In the genomic region with DNA sequence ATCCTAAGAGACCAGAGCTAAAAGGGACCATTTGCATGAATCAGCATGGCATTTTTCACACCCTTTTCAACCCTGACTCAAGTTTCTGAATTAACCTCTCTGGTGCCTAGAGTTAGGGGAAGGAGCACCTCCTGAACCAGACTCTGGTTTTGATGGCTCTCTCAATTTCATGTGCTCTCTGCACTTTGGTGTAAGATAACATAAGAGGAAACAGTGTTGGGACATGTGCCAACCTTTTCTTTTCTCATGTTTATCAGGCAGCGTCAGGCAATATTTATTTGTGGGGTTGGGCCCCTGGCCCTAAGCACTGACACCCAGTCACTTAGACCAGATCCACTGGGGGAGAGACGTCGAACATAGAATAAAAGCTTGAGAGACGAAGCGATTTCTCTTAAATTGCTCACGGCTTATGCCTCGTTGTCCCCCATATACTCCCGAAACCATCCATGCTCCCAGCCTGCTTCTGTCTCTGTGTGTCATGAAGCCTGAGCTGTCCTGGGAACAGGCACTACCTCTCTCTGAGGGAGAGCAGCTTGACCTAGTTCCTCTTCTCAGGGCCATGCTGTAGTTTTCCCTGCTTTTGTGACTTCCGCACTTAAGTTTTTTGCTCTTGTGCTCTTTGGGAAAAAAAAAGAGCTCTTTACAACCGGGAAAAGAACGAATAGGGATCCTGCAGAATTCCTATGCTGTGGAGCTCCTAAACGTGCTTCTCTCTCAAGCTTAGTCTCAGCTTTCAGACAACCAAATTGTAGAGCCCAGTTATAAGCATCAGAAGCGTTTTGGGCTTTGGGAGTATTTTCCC, we compare ENCODE assay signal across 18 cellular contexts.
DNase-seq lines count a peak whose midpoint lies in the region; ATAC-seq, FAIRE-seq and TF ChIP-seq lines count a peak whose summit lies in the region.
"Had no signal": no experiment of that assay in that cellular context is flagged by ENCODE, and none has a peak within 500 bp of the region (broad histone marks: within the 10 kb centered on the region; RNA-seq: fewer than 3 reads in every experiment).

No MANE protein-coding gene starts in this region.

- peak; percentile 54 for FAIRE-seq in GM12892 (lab: Jason Lieb, UNC)
- FAIRE-seq: bronchial epithelial cell had no signal

- H3K23ac ChIP-seq in IMR-90 (ENCODE audit: low read depth, low read length) = peak overlapping the region; percentile 31; the same call in 1 of the 2 replicates

- peaks cover 6% of the 10 kb centered on the region; the same call in 1 of the 2 replicates for H3K9me1 ChIP-seq in IMR-90 (ENCODE audit: insufficient read depth, low read length)

- H2BK15ac ChIP-seq in IMR-90 (ENCODE audit: low read depth, low read length) = peak overlapping the region; percentile 62; the same call in 1 of the 3 replicates

- ATAC-seq in IMR-90 (ENCODE audit: low read depth) (no peak), GM21619 (IDR thresholded peaks at IDR 0.05; ENCODE audit: unreplicated experiment) (no peak), HG03460 (IDR thresholded peaks at IDR 0.05; ENCODE audit: unreplicated experiment) (no peak)

- H3K79me1 ChIP-seq in IMR-90 (ENCODE audit: low read depth in 1 of 2, low read length in 2 of 2) = no peaks in the 10 kb centered on the region; a peak in 1 of 4 replicates

- no peaks in the 10 kb centered on the region for H3K79me2 ChIP-seq in osteoblast (ENCODE audit: insufficient read depth, low read length)

- H3K27ac ChIP-seq in IMR-90 (ENCODE audit: insufficient read depth, low read length) (no peak overlapping the region), osteoblast (ENCODE audit: low read depth, low read length) (peak overlapping the region; percentile 75)
- H3K27ac ChIP-seq: prostate gland, SJSA1, suprapubic skin had no signal

- DNase-seq in GM12892 (ENCODE audit: insufficient read length) = no peak
- peak; percentile 15 for DNase-seq in IMR-90
- peak; percentile 69 for DNase-seq in cerebellar cortex (ENCODE audit: low spot score)
- no peak for DNase-seq in osteoblast (ENCODE audit: insufficient read length, low spot score, missing footprints)
- DNase-seq in NCI-H2107 treated with DMSO at 0.1 percent for 48 hours (lab: John Stamatoyannopoulos, UW; ENCODE audit: unreplicated experiment) = no peak
- no peak for DNase-seq in T-helper 9 cell
- DNase-seq: activated CD4-positive, CD25-positive, alpha-beta regulatory T cell; CD4-positive, CD25-positive, alpha-beta regulatory T cell; GOT3; midbrain; NCI-H82 had no signal

- CTCF ChIA-PET in IMR-90 (lab: Yijun Ruan, JAX) = interaction anchor here (0.7 to 1.1 kb wide), 2 partner anchors 11 to 196 kb away, joined by 3 read pairs; a partner anchor contains a TSS

- TF ChIP-seq CTCF in IMR-90 (conservative IDR thresholded peaks at IDR 0.05; ENCODE audit: low read depth, low read length) (no peak), osteoblast (IDR thresholded peaks at IDR 0.05; ENCODE audit: extremely low read depth, low read depth, low read length) (no peak)

- in situ Hi-C loops in IMR-90 (cut with MboI; ENCODE audit: low sequenced_read_pairs) = no loop called here

- peak overlapping the region; percentile 62 for H4K91ac ChIP-seq in IMR-90 (ENCODE audit: insufficient read depth, low read depth, low read length)

- H2BK120ac ChIP-seq in IMR-90 (ENCODE audit: low read depth, low read length) = peak overlapping the region; percentile 68

- H3K9me3 ChIP-seq in IMR-90 (ENCODE audit: control insufficient read depth, insufficient read depth, low read length) = no peaks in the 10 kb centered on the region
- H3K9me3 ChIP-seq in osteoblast (ENCODE audit: low read depth, low read length) = no peaks in the 10 kb centered on the region
- H3K9me3 ChIP-seq: esophagus muscularis mucosa, prostate gland, SJSA1, suprapubic skin had no signal

- no peak overlapping the region for H4K5ac ChIP-seq in IMR-90 (ENCODE audit: low read depth, low read length)

- H3K14ac ChIP-seq in IMR-90 (replicated peaks; ENCODE audit: low read depth, low read length) = peak overlapping the region; percentile 58; the same call in 1 of the 2 replicates

- WGBS in IMR-90 (ENCODE audit: extremely low coverage in 2 of 2, insufficient read length in 1 of 2), 2 experiments = 40% methylated on average over 4 of the region's 13 CpGs; no CpG with 5 or more reads in 1 of the 2 experiments

- POLR2A ChIA-PET in IMR-90 (lab: Charles Lee; ENCODE audit: unreplicated experiment) = interaction anchor here (0.6 kb wide), 1 partner anchor 33 kb away, joined by 3 read pairs; no protein-coding TSS in a partner anchor

- H3K9ac ChIP-seq in IMR-90 (ENCODE audit: low read depth, low read length) = no peak overlapping the region

- peaks cover 6% of the 10 kb centered on the region; the same call in 1 of the 2 replicates for H3K4me1 ChIP-seq in IMR-90 (ENCODE audit: control insufficient read depth, insufficient read depth, low read length)
- H3K4me1 ChIP-seq in osteoblast (ENCODE audit: insufficient read depth, low read length) = peaks cover 43% of the 10 kb centered on the region
- H3K4me1 ChIP-seq: prostate gland had no signal

- H3K4ac ChIP-seq in IMR-90 (ENCODE audit: low read depth, low read length) = peak overlapping the region; percentile 63

- 0 out of 2 replicates have a peak overlapping the region, but pooled peaks have one; percentile 80 for H2AK5ac ChIP-seq in IMR-90 (ENCODE audit: low read depth, low read length)

- H2BK20ac ChIP-seq in IMR-90 (ENCODE audit: low read depth, low read length) = peak overlapping the region; percentile 68; the same call in 1 of the 2 replicates

- TF ChIP-seq RAD21 in IMR-90 (IDR thresholded peaks at IDR 0.05; ENCODE audit: low read length) = no peak

- no TSS peak for BruUV-seq in IMR-90 (replicated peaks; lab: Mats Ljungman, UMichigan)

- no peak overlapping the region for H2BK5ac ChIP-seq in IMR-90 (ENCODE audit: low read depth, low read length, poor library complexity, severe bottlenecking)

- H4K20me1 ChIP-seq in IMR-90 (ENCODE audit: insufficient read depth, low read length) (no peaks in the 10 kb centered on the region), osteoblast (ENCODE audit: insufficient read depth, low read length) (no peaks in the 10 kb centered on the region)

- H3K4me2 ChIP-seq in IMR-90 (ENCODE audit: low read depth, low read length) = peak overlapping the region; percentile 8; the same call in 1 of the 2 replicates
- H3K4me2 ChIP-seq in osteoblast (ENCODE audit: insufficient read depth, low read length) = peak overlapping the region; percentile 46

- intact Hi-C loops in IMR-90 (cut with micrococcal nuclease) = loop anchor here (5.0 to 10.0 kb wide), 2 partner anchors 35 to 617 kb away; no protein-coding TSS in a partner anchor

- H2AFZ ChIP-seq in IMR-90 (replicated peaks; ENCODE audit: low read length, poor library complexity) = peak overlapping the region; percentile 77
- peak overlapping the region; percentile 69 for H2AFZ ChIP-seq in osteoblast (ENCODE audit: low read length)

- H3K36me3 ChIP-seq in IMR-90 (ENCODE audit: control insufficient read depth, insufficient read depth, low read length) = no peaks in the 10 kb centered on the region
- H3K36me3 ChIP-seq in osteoblast (ENCODE audit: insufficient read depth, low read length) = no peaks in the 10 kb centered on the region
- H3K36me3 ChIP-seq: esophagus muscularis mucosa, prostate gland, SJSA1, suprapubic skin had no signal

- dilution Hi-C loops in IMR-90 (cut with HindIII; ENCODE audit: low sequenced_read_pairs, unreplicated experiment) = no loop called here

- H3K56ac ChIP-seq in IMR-90 (ENCODE audit: extremely low read depth, insufficient read depth, low read length) = no peak overlapping the region; the same call in 1 of the 2 replicates

- no peak for TF ChIP-seq POLR2A in GM12892 (IDR thresholded peaks at IDR 0.05; ENCODE audit: low read depth, low read length)
- no peak for TF ChIP-seq POLR2A in IMR-90 (IDR thresholded peaks at IDR 0.05; ENCODE audit: low read depth, low read length)

- H3K4me3 ChIP-seq in IMR-90 (ENCODE audit: insufficient read depth, low read depth, low read length) (no peak overlapping the region), osteoblast (ENCODE audit: insufficient read depth, low read length) (peak overlapping the region; percentile 6)
- H3K4me3 ChIP-seq: esophagus muscularis mucosa, prostate gland, SJSA1, suprapubic skin had no signal

- H3K18ac ChIP-seq in IMR-90 (ENCODE audit: low read depth, low read length) = no peak overlapping the region

- peak overlapping the region; percentile 59 for H2AK9ac ChIP-seq in IMR-90 (replicated peaks; ENCODE audit: low read depth, low read length, poor library complexity)

- H4K8ac ChIP-seq in IMR-90 (ENCODE audit: low read depth in 2 of 2, low read length in 2 of 2) = peak overlapping the region in 1 of 2 experiments; percentile 24; a peak in 1 of 4 replicates

- H3K27me3 ChIP-seq in IMR-90 (ENCODE audit: control insufficient read depth, insufficient read depth, low read length) (no peaks in the 10 kb centered on the region), osteoblast (ENCODE audit: insufficient read depth, low read length) (no peaks in the 10 kb centered on the region)
- H3K27me3 ChIP-seq: esophagus muscularis mucosa, SJSA1, suprapubic skin had no signal

TF ChIP-seq in IMR-90, 13 proteins besides CTCF, POLR2A, EP300 and RAD21 (continues in another document):
- TF ChIP-seq CEBPB (IDR thresholded peaks at IDR 0.05; ENCODE audit: low read depth, low read length) = no peak
- TF ChIP-seq, protein P1, sequence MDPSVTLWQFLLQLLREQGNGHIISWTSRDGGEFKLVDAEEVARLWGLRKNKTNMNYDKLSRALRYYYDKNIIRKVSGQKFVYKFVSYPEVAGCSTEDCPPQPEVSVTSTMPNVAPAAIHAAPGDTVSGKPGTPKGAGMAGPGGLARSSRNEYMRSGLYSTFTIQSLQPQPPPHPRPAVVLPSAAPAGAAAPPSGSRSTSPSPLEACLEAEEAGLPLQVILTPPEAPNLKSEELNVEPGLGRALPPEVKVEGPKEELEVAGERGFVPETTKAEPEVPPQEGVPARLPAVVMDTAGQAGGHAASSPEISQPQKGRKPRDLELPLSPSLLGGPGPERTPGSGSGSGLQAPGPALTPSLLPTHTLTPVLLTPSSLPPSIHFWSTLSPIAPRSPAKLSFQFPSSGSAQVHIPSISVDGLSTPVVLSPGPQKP (IDR thresholded peaks at IDR 0.05; ENCODE audit: borderline replicate concordance, low read depth, low read length) = no peak
- no peak for TF ChIP-seq FOS (IDR thresholded peaks at IDR 0.05; ENCODE audit: low read depth, low read length)
- TF ChIP-seq NFE2L2 (IDR thresholded peaks at IDR 0.05; ENCODE audit: low read depth, low read length) = no peak
- no peak for TF ChIP-seq RCOR1 (IDR thresholded peaks at IDR 0.05; ENCODE audit: insufficient replicate concordance, low read length)
- TF ChIP-seq, protein P2, sequence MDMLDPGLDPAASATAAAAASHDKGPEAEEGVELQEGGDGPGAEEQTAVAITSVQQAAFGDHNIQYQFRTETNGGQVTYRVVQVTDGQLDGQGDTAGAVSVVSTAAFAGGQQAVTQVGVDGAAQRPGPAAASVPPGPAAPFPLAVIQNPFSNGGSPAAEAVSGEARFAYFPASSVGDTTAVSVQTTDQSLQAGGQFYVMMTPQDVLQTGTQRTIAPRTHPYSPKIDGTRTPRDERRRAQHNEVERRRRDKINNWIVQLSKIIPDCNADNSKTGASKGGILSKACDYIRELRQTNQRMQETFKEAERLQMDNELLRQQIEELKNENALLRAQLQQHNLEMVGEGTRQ (IDR thresholded peaks at IDR 0.05; ENCODE audit: low read depth, low read length) = no peak
- no peak for TF ChIP-seq MAZ (IDR thresholded peaks at IDR 0.05; ENCODE audit: borderline replicate concordance, low read depth, low read length)

Comparison
In these comparisons a context has a peak if more than half of its experiments do, and no peak if none do; other contexts are left out.
1. DNase-seq: peak in IMR-90 (single experiment) and cerebellar cortex (single experiment); none in GM12892 (single experiment), osteoblast (single experiment), NCI-H2107 treated with DMSO at 0.1 percent for 48 hours (single experiment) and T-helper 9 cell (single experiment).